In the genomic region with DNA sequence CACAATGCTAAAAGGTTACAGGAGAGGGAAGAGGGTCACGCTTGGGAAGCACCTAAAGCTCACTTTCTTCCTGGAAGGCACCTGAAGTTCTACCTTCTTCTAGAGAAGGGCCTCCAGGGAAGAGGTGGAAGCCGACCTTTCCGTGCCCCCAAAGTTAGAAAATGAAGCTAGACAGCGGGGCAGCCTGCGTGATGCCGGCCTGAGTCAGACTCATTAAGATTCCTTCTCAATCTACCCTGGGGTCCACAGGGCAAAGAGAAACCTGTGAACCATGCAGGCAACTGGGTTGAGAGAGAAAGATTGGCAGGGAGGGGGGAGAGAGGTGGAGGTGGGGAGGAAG, we compare ENCODE assay signal across 10 cellular contexts. TPM values are rescaled to one million over a fixed set of nuclear protein-coding genes. Genes with fewer than 3 reads are reported as not detected.
A peak's percentile ranks its signal among the peaks of the same experiment; 100 is the strongest.
DNase-seq lines count a peak whose midpoint lies in the region; ATAC-seq and TF ChIP-seq lines count a peak whose summit lies in the region.
"Had no signal": no experiment of that assay in that cellular context is flagged by ENCODE, and none has a peak within 500 bp of the region (broad histone marks: within the 10 kb centered on the region; RNA-seq: fewer than 3 reads in every experiment).

No MANE protein-coding gene starts in this region.

- CTCF ChIA-PET in PC-3 (lab: Charles Lee) = interaction anchor here (0.6 kb wide), 2 partner anchors 8 to 98 kb away, joined by 3 to 11 read pairs; no protein-coding TSS in a partner anchor

- no peaks in the 10 kb centered on the region for H3K9me2 ChIP-seq in PC-3 (replicated peaks; ENCODE audit: low read length)

- peaks cover 35% of the 10 kb centered on the region for H3K4me1 ChIP-seq in cardiac muscle cell (ENCODE audit: low read depth)
- peaks cover 42% of the 10 kb centered on the region for H3K4me1 ChIP-seq in PC-3 (ENCODE audit: insufficient read depth, low read length)
- H3K4me1 ChIP-seq in foreskin keratinocyte = peaks cover 14% of the 10 kb centered on the region

- intact Hi-C loops in left cardiac atrium (cut with DNase I) (no loop called here), PC-3 (cut with micrococcal nuclease) (no loop called here)

- H3K4me2 ChIP-seq in PC-3 (ENCODE audit: low read length) = peak overlapping the region; percentile 80

- H3K27ac ChIP-seq in cardiac muscle cell = peak overlapping the region; percentile 54
- peak overlapping the region; percentile 62 for H3K27ac ChIP-seq in PC-3 (ENCODE audit: low read length)
- H3K27ac ChIP-seq in foreskin keratinocyte = no peak overlapping the region

- no peaks in the 10 kb centered on the region for H3K79me2 ChIP-seq in PC-3 (ENCODE audit: low read length)

- no peaks in the 10 kb centered on the region for H3F3A ChIP-seq in PC-3 (ENCODE audit: low read length, unreplicated experiment)

- POLR2A ChIA-PET in PC-3 (lab: Charles Lee; ENCODE audit: unreplicated experiment) = no interaction called here

- no peak for TF ChIP-seq CTCF in cardiac muscle cell (IDR thresholded peaks at IDR 0.05; ENCODE audit: low read depth, low read length)
- TF ChIP-seq CTCF in PC-3 (conservative IDR thresholded peaks at IDR 0.05; ENCODE audit: low read depth, low read length) = no peak
- no peak for TF ChIP-seq CTCF in foreskin keratinocyte (conservative IDR thresholded peaks at IDR 0.05)

- H2AFZ ChIP-seq in PC-3 (ENCODE audit: low read length) = peak overlapping the region; percentile 30; the same call in 1 of the 2 replicates

- H3K9me3 ChIP-seq in cardiac muscle cell (ENCODE audit: low read depth) = no peaks in the 10 kb centered on the region
- H3K9me3 ChIP-seq in PC-3 (ENCODE audit: low read length) = no peaks in the 10 kb centered on the region

- H3K27me3 ChIP-seq in cardiac muscle cell = no peaks in the 10 kb centered on the region
- no peaks in the 10 kb centered on the region for H3K27me3 ChIP-seq in PC-3 (ENCODE audit: low read length)
- peaks cover 3% of the 10 kb centered on the region for H3K27me3 ChIP-seq in foreskin keratinocyte

- ATAC-seq in left cardiac atrium (no peak), PC-3 (peak; percentile 55; the same call in 1 of the 2 replicates), foreskin keratinocyte (peak; percentile 41), GM21723 (IDR thresholded peaks at IDR 0.05; ENCODE audit: unreplicated experiment) (no peak)

- H3K9ac ChIP-seq in PC-3 (ENCODE audit: low read length) = peak overlapping the region; percentile 7; the same call in 1 of the 2 replicates

- no TSS peak for BruUV-seq in PC-3 (replicated peaks; lab: Mats Ljungman, UMichigan)

- H3K36me3 ChIP-seq in cardiac muscle cell = no peaks in the 10 kb centered on the region
- H3K36me3 ChIP-seq in PC-3 (ENCODE audit: low read depth, low read length) = no peaks in the 10 kb centered on the region

- DNase-seq in cardiac muscle cell (ENCODE audit: low read depth in 1 of 2, low spot score in 1 of 2) = no peak
- no peak for DNase-seq in left cardiac atrium
- DNase-seq in PC-3 = peak; percentile 75
- no peak for DNase-seq in foreskin keratinocyte
- no peak for DNase-seq in NCI-H128 (lab: John Stamatoyannopoulos, UW; ENCODE audit: unreplicated experiment)
- no peak for DNase-seq in RKO (ENCODE audit: low spot score)
- DNase-seq in activated CD4-positive, alpha-beta T cell treated with anti-CD3 and anti-CD28 coated beads for 48 hours = no peak
- DNase-seq: NCI-H1417 treated with DMSO at 0.1 percent for 48 hours; stimulated activated CD8-positive, alpha-beta memory T cell treated with anti-CD3 and anti-CD28 coated beads, Interleukin-4, amount 100 ng/mL, for 48 hours had no signal

- H3K4me3 ChIP-seq in cardiac muscle cell (no peak overlapping the region), PC-3 (ENCODE audit: low read length) (peak overlapping the region; percentile 45)

- no peaks in the 10 kb centered on the region for H4K20me1 ChIP-seq in PC-3 (ENCODE audit: low read length)

RNA-seq across cellular contexts. Expression of gene CCDC167, which starts 54.8 kb away (rescaled TPM):
- total RNA-seq in cardiac muscle cell = 48.5 and 81.0 TPM in 2 replicates
- polyA plus RNA-seq in cardiac muscle cell = 82.5 and 99.2 TPM in 2 replicates
- total RNA-seq in left cardiac atrium = 10 to 100 TPM; 19.5 to 28.7 TPM
- 54.1 and 56.9 TPM in 2 replicates for total RNA-seq in PC-3 (2014; rRNA removed)
- total RNA-seq in foreskin keratinocyte = 24.8 and 27.4 TPM in 2 replicates
- polyA plus RNA-seq in foreskin keratinocyte = 45.7 and 48.9 TPM in 2 replicates

Comparison
In these comparisons a context has a peak if more than half of its experiments do, and no peak if none do; other contexts are left out.
1. ATAC-seq: peak in PC-3 (single experiment) and foreskin keratinocyte (single experiment); none in left cardiac atrium (0 of 2) and GM21723 (single experiment).